34 cellular contexts compared by ENCODE assay signal in genomic region chr6:145224450-145224849, GRCh38.
DNase-seq lines count a peak whose midpoint lies in the region; ATAC-seq, FAIRE-seq and TF ChIP-seq lines count a peak whose summit lies in the region.
"Had no signal": no experiment of that assay in that cellular context is flagged by ENCODE, and none has a peak within 500 bp of the region (broad histone marks: within the 10 kb centered on the region; RNA-seq: fewer than 3 reads in every experiment).

No MANE protein-coding gene starts in this region.

- CTCF ChIA-PET in HepG2 (lab: Yijun Ruan, JAX; ENCODE audit: low intra/inter-chr PET ratio, low total read pairs) (no interaction called here), IMR-90 (lab: Yijun Ruan, JAX) (no interaction called here), K562 (lab: Yijun Ruan, JAX; ENCODE audit: low intra/inter-chr PET ratio) (no interaction called here), Caco-2 (lab: Charles Lee) (no interaction called here)

- TF ChIP-seq RAD21 in HepG2 (CRISPR knock-in tag; IDR thresholded peaks at IDR 0.05) (no peak), IMR-90 (IDR thresholded peaks at IDR 0.05; ENCODE audit: low read length) (no peak), K562 (CRISPR knock-in tag; conservative IDR thresholded peaks at IDR 0.05 in 1 of 2, IDR thresholded peaks at IDR 0.05 in 1 of 2) (no peak)

- H3K4me3 ChIP-seq in HepG2 (replicated peaks in 1 of 3; ENCODE audit: insufficient read depth in 1 of 3, low read depth in 2 of 3, low read length in 3 of 3) (no peak overlapping the region), right lobe of liver (no peak overlapping the region), IMR-90 (ENCODE audit: insufficient read depth, low read depth, low read length) (no peak overlapping the region), K562 (no peak overlapping the region), Caco-2 (ENCODE audit: low read depth, low read length) (no peak overlapping the region)
- H3K4me3 ChIP-seq: A549; BLaER1; BLaER1 treated with 17β-estradiol and CSF1 and Interleukin-3, amounts not matched to agents 10 nM and 100 nM had no signal

- H3K79me2 ChIP-seq in HepG2 (ENCODE audit: insufficient read depth, low read length) (no peaks in the 10 kb centered on the region), K562 (ENCODE audit: control insufficient read depth, insufficient read depth, low read length) (no peaks in the 10 kb centered on the region)

- no peaks in the 10 kb centered on the region for H3K36me3 Mint-ChIP-seq in Caco-2 (ENCODE audit: insufficient read depth, unreplicated experiment)
- H3K36me3 Mint-ChIP-seq: CD14-positive monocyte; CD4-positive, alpha-beta memory T cell; CD4-positive, CD25-positive, alpha-beta regulatory T cell; CD8-positive, alpha-beta memory T cell; CD8-positive, alpha-beta T cell had no signal

- H2BK15ac ChIP-seq in IMR-90 (ENCODE audit: low read depth, low read length) = no peak overlapping the region

- H3K4me2 ChIP-seq in HepG2 (ENCODE audit: low read depth, low read length) = no peak overlapping the region
- no peak overlapping the region for H3K4me2 ChIP-seq in IMR-90 (ENCODE audit: low read depth, low read length)
- H3K4me2 ChIP-seq in K562 (ENCODE audit: insufficient read depth, low read length) = no peak overlapping the region
- H3K4me2 ChIP-seq: A549; BLaER1; BLaER1 treated with 17β-estradiol and CSF1 and Interleukin-3, amounts not matched to agents 10 nM and 100 nM had no signal

- H3K27me3 ChIP-seq in HepG2 (ENCODE audit: control insufficient read depth in 1 of 2, insufficient read depth in 2 of 2, low read length in 2 of 2) (peaks cover 0 to 3% of the 10 kb centered on the region in 2 experiments; a peak in 1 of 5 replicates), right lobe of liver (no peaks in the 10 kb centered on the region), IMR-90 (ENCODE audit: control insufficient read depth, insufficient read depth, low read length) (0 out of 2 replicates have a peak, but pooled peaks cover 2% of the 10 kb centered on the region), K562 (ENCODE audit: control insufficient read depth in 2 of 2, insufficient read depth in 2 of 2, low read length in 2 of 2) (no peaks in the 10 kb centered on the region), Caco-2 (replicated peaks; ENCODE audit: control insufficient read depth, insufficient read depth, low read length) (no peaks in the 10 kb centered on the region)
- H3K27me3 ChIP-seq: BE2C; BLaER1; BLaER1 treated with 17β-estradiol and CSF1 and Interleukin-3, amounts not matched to agents 10 nM and 100 nM had no signal

- H3K9me1 ChIP-seq in IMR-90 (ENCODE audit: insufficient read depth, low read length) = no peaks in the 10 kb centered on the region; the same call in 1 of the 2 replicates
- no peaks in the 10 kb centered on the region for H3K9me1 ChIP-seq in K562 (ENCODE audit: control insufficient read depth, insufficient read depth, low read length)

- no peak overlapping the region for H3K18ac ChIP-seq in IMR-90 (ENCODE audit: low read depth, low read length)

- H3K36me3 ChIP-seq in HepG2 (replicated peaks in 1 of 2; ENCODE audit: control insufficient read depth in 1 of 2, insufficient read depth in 2 of 2, low read length in 2 of 2) (no peaks in the 10 kb centered on the region), right lobe of liver (no peaks in the 10 kb centered on the region), IMR-90 (ENCODE audit: control insufficient read depth, insufficient read depth, low read length) (no peaks in the 10 kb centered on the region), K562 (ENCODE audit: control insufficient read depth, insufficient read depth, low read length) (no peaks in the 10 kb centered on the region), Caco-2 (ENCODE audit: control insufficient read depth, insufficient read depth, low read length) (no peaks in the 10 kb centered on the region)
- H3K36me3 ChIP-seq: BE2C; BLaER1; BLaER1 treated with 17β-estradiol and CSF1 and Interleukin-3, amounts not matched to agents 10 nM and 100 nM had no signal

- BruUV-seq in HepG2 (replicated peaks; lab: Mats Ljungman, UMichigan) (no TSS peak), IMR-90 (replicated peaks; lab: Mats Ljungman, UMichigan) (no TSS peak), K562 (replicated peaks; lab: Mats Ljungman, UMichigan) (no TSS peak), Caco-2 (replicated peaks; lab: Mats Ljungman, UMichigan) (no TSS peak)

- WGBS in HepG2 (ENCODE audit: low lambda C conversion rate) = 2% methylated on average over 3 of the region's 3 CpGs
- WGBS in right lobe of liver (ENCODE audit: insufficient coverage, low coverage, low lambda C conversion rate, missing lambda C conversion rate) = 66% methylated on average over 3 of the region's 3 CpGs
- no CpG with 5 or more reads among the region's 3 CpGs for WGBS in IMR-90 (ENCODE audit: extremely low coverage in 2 of 2, insufficient read length in 1 of 2), 2 experiments
- WGBS in K562 (ENCODE audit: insufficient coverage, low coverage, missing lambda C conversion rate) = 2% methylated on average over 3 of the region's 3 CpGs

- POLR2A ChIA-PET in HepG2 (lab: Yijun Ruan, JAX) = no interaction called here
- POLR2A ChIA-PET in IMR-90 (lab: Charles Lee; ENCODE audit: unreplicated experiment) = no interaction called here
- POLR2A ChIA-PET in K562 (lab: Yijun Ruan, JAX) = interaction anchor here (0.6 kb wide), 1 partner anchor 1689 kb away, joined by 3 read pairs; no protein-coding TSS in a partner anchor
- POLR2A ChIA-PET in Caco-2 (lab: Charles Lee) = no interaction called here

- FAIRE-seq in HepG2 (lab: Jason Lieb, UNC) (no peak), K562 (lab: Jason Lieb, UNC) (no peak)
- FAIRE-seq: A204.1, A549, D721Med had no signal

- no peaks in the 10 kb centered on the region for H3K79me1 ChIP-seq in IMR-90 (ENCODE audit: low read depth in 1 of 2, low read length in 2 of 2)

- DNase-seq in HepG2 (ENCODE audit: low spot score) (no peak), right lobe of liver (no peak), IMR-90 (no peak), K562 (ENCODE audit: extremely low read depth in 1 of 4, low spot score in 3 of 4) (no peak), Caco-2 (no peak)
- DNase-seq: 8988T; ACHN; AML-193; BE2C; C1 segment of cervical spinal cord; Calu3; CD4-positive, alpha-beta T cell; CD4-positive, CD25-positive, alpha-beta regulatory T cell; CD8-positive, alpha-beta memory T cell; CD8-positive, alpha-beta T cell; COR-L47; DMS 273 treated with DMSO at 0.1 percent for 48 hours; DMS153; DMS53; DMS79; DMS79 treated with DMSO at 0.1 percent for 48 hours; DND-41; EL had no signal

- H3K9ac ChIP-seq in HepG2 (ENCODE audit: insufficient read depth, low read depth, low read length) = no peak overlapping the region
- H3K9ac ChIP-seq in IMR-90 (ENCODE audit: low read depth, low read length) = no peak overlapping the region
- no peak overlapping the region for H3K9ac ChIP-seq in K562 (ENCODE audit: insufficient read depth in 1 of 2, low read depth in 2 of 2, low read length in 2 of 2)
- H3K9ac ChIP-seq: BLaER1; BLaER1 treated with 17β-estradiol and CSF1 and Interleukin-3, amounts not matched to agents 10 nM and 100 nM had no signal

- H2BK5ac ChIP-seq in IMR-90 (ENCODE audit: low read depth, low read length, poor library complexity, severe bottlenecking) = no peak overlapping the region

- no peaks in the 10 kb centered on the region for H4K20me1 ChIP-seq in HepG2 (ENCODE audit: insufficient read depth, low read length)
- H4K20me1 ChIP-seq in IMR-90 (ENCODE audit: insufficient read depth, low read length) = no peaks in the 10 kb centered on the region
- H4K20me1 ChIP-seq in K562 (replicated peaks; ENCODE audit: control insufficient read depth, insufficient read depth, low read length) = no peaks in the 10 kb centered on the region
- H4K20me1 ChIP-seq: BLaER1; BLaER1 treated with 17β-estradiol and CSF1 and Interleukin-3, amounts not matched to agents 10 nM and 100 nM had no signal

- no peak overlapping the region for H3K23ac ChIP-seq in IMR-90 (ENCODE audit: low read depth, low read length)

- H3K9me3 Mint-ChIP-seq in Caco-2 (ENCODE audit: unreplicated experiment) = no peaks in the 10 kb centered on the region
- H3K9me3 Mint-ChIP-seq: CD4-positive, alpha-beta T cell; CD8-positive, alpha-beta memory T cell; CD8-positive, alpha-beta T cell had no signal

- dilution Hi-C loops in IMR-90 (cut with HindIII; ENCODE audit: low sequenced_read_pairs, unreplicated experiment) = no loop called here

- H3K9me3 ChIP-seq in HepG2 (ENCODE audit: low read length) (no peaks in the 10 kb centered on the region), right lobe of liver (no peaks in the 10 kb centered on the region), IMR-90 (ENCODE audit: control insufficient read depth, insufficient read depth, low read length) (no peaks in the 10 kb centered on the region), K562 (replicated peaks; ENCODE audit: control insufficient read depth, insufficient read depth, low read depth, low read length) (no peaks in the 10 kb centered on the region; the same call in 1 of the 2 replicates), Caco-2 (no peaks in the 10 kb centered on the region)
- H3K9me3 ChIP-seq: A549; BE2C; BLaER1; BLaER1 treated with 17β-estradiol and CSF1 and Interleukin-3, amounts not matched to agents 10 nM and 100 nM had no signal

- H3K4me3 Mint-ChIP-seq in Caco-2 (ENCODE audit: unreplicated experiment) = no peak overlapping the region
- H3K4me3 Mint-ChIP-seq: B cell; CD14-positive monocyte; CD4-positive, alpha-beta memory T cell; CD4-positive, alpha-beta T cell; CD4-positive, CD25-positive, alpha-beta regulatory T cell; CD8-positive, alpha-beta memory T cell; CD8-positive, alpha-beta T cell had no signal

- intact Hi-C loops in HepG2 (cut with micrococcal nuclease; ENCODE audit: unreplicated experiment) (no loop called here), right lobe of liver (cut with DNase I) (no loop called here), IMR-90 (cut with micrococcal nuclease) (no loop called here), K562 (cut with micrococcal nuclease) (no loop called here), Caco-2 (cut with micrococcal nuclease; ENCODE audit: unreplicated experiment) (no loop called here)

- H3K56ac ChIP-seq in IMR-90 (ENCODE audit: extremely low read depth, insufficient read depth, low read length) = no peak overlapping the region

- no peak overlapping the region for H3K27ac ChIP-seq in HepG2 (ENCODE audit: extremely low read length, insufficient read depth, low read length)
- no peak overlapping the region for H3K27ac ChIP-seq in right lobe of liver
- no peak overlapping the region for H3K27ac ChIP-seq in IMR-90 (ENCODE audit: insufficient read depth, low read length)
- no peak overlapping the region for H3K27ac ChIP-seq in K562 (ENCODE audit: extremely low read depth, low read depth, low read length)
- H3K27ac ChIP-seq: 22Rv1; A549; BLaER1; BLaER1 treated with 17β-estradiol and CSF1 and Interleukin-3, amounts not matched to agents 10 nM and 100 nM; C4-2B had no signal

- no peak overlapping the region for H2BK120ac ChIP-seq in IMR-90 (ENCODE audit: low read depth, low read length)

- H2AK9ac ChIP-seq in IMR-90 (replicated peaks; ENCODE audit: low read depth, low read length, poor library complexity) = no peak overlapping the region

- H2AFZ ChIP-seq in HepG2 (ENCODE audit: low read length) = no peak overlapping the region
- no peak overlapping the region for H2AFZ ChIP-seq in IMR-90 (replicated peaks; ENCODE audit: low read length, poor library complexity)
- H2AFZ ChIP-seq in K562 (ENCODE audit: low read depth, low read length) = no peak overlapping the region

- no peak overlapping the region for H3K4ac ChIP-seq in IMR-90 (ENCODE audit: low read depth, low read length)

- TF ChIP-seq CTCF in HepG2 (CRISPR knock-in tag; IDR thresholded peaks at IDR 0.05) = no peak
- TF ChIP-seq CTCF in right lobe of liver (IDR thresholded peaks at IDR 0.05) = no peak
- no peak for TF ChIP-seq CTCF in IMR-90 (conservative IDR thresholded peaks at IDR 0.05; ENCODE audit: low read depth, low read length)
- no peak for TF ChIP-seq CTCF in K562 (IDR thresholded peaks at IDR 0.05 in 2 of 3, conservative IDR thresholded peaks at IDR 0.05 in 1 of 3; ENCODE audit: insufficient read depth in 2 of 3, low read depth in 1 of 3, low read length in 3 of 3)
- TF ChIP-seq CTCF in Caco-2 (IDR thresholded peaks at IDR 0.05; ENCODE audit: insufficient read depth in 1 of 2, low read depth in 1 of 2, low read length in 1 of 2, severe bottlenecking in 1 of 2, unreplicated experiment in 1 of 2) = no peak

- no peaks in the 10 kb centered on the region for H3K4me1 ChIP-seq in HepG2 (ENCODE audit: insufficient read depth, low read length)
- no peaks in the 10 kb centered on the region for H3K4me1 ChIP-seq in right lobe of liver
- no peaks in the 10 kb centered on the region for H3K4me1 ChIP-seq in IMR-90 (ENCODE audit: control insufficient read depth, insufficient read depth, low read length)
- H3K4me1 ChIP-seq in K562 (replicated peaks in 1 of 2; ENCODE audit: control insufficient read depth in 2 of 2, insufficient read depth in 2 of 2, low read length in 2 of 2) = no peaks in the 10 kb centered on the region
- no peaks in the 10 kb centered on the region for H3K4me1 ChIP-seq in Caco-2
- H3K4me1 ChIP-seq: A549; BE2C; BLaER1; BLaER1 treated with 17β-estradiol and CSF1 and Interleukin-3, amounts not matched to agents 10 nM and 100 nM had no signal

- no peak for TF ChIP-seq POLR2A in HepG2 (IDR thresholded peaks at IDR 0.05; ENCODE audit: insufficient read depth in 1 of 2, low read depth in 2 of 2, low read length in 2 of 2)
- no peak for TF ChIP-seq POLR2A in right lobe of liver (IDR thresholded peaks at IDR 0.05)
- TF ChIP-seq POLR2A in IMR-90 (IDR thresholded peaks at IDR 0.05; ENCODE audit: low read depth, low read length) = no peak
- TF ChIP-seq POLR2A in K562 (conservative IDR thresholded peaks at IDR 0.05) = no peak

- peaks cover 6% of the 10 kb centered on the region for H3K4me1 Mint-ChIP-seq in Caco-2 (ENCODE audit: low read depth, unreplicated experiment)
- H3K4me1 Mint-ChIP-seq: B cell; CD14-positive monocyte; CD4-positive, alpha-beta memory T cell; CD4-positive, CD25-positive, alpha-beta regulatory T cell; CD8-positive, alpha-beta memory T cell had no signal

- H2AK5ac ChIP-seq in IMR-90 (ENCODE audit: low read depth, low read length) = no peak overlapping the region

- no peaks in the 10 kb centered on the region for H3K27me3 Mint-ChIP-seq in Caco-2 (ENCODE audit: insufficient read depth, unreplicated experiment)

- no peak for ATAC-seq in HepG2
- no peak for ATAC-seq in right lobe of liver
- ATAC-seq in IMR-90 (ENCODE audit: low read depth) = no peak
- ATAC-seq in K562 = no peak
- ATAC-seq in HG03571 (IDR thresholded peaks at IDR 0.05; ENCODE audit: unreplicated experiment) = no peak
- ATAC-seq: A549; CD8-positive, alpha-beta T cell had no signal

- no peak overlapping the region for H4K5ac ChIP-seq in IMR-90 (ENCODE audit: low read depth, low read length)

- no peak for TF ChIP-seq EP300 in HepG2 (IDR thresholded peaks at IDR 0.05; ENCODE audit: low read depth in 2 of 2, low read length in 2 of 2)
- no peak for TF ChIP-seq EP300 in HepG2 (CRISPR knock-in tag; IDR thresholded peaks at IDR 0.05; ENCODE audit: borderline replicate concordance)
- TF ChIP-seq EP300 in K562 (IDR thresholded peaks at IDR 0.05; ENCODE audit: low read length) = no peak

- in situ Hi-C loops in HepG2 (cut with HindIII; ENCODE audit: extremely low pct_ligation_motif_present, low pct_unique_long_range_greater_than_20kb) = loop anchor here (25.0 kb wide), 1 partner anchor 1112 kb away; no protein-coding TSS in a partner anchor
- in situ Hi-C loops in IMR-90 (cut with MboI; ENCODE audit: low sequenced_read_pairs) = loop anchor here (25.0 kb wide), 1 partner anchor 1112 kb away; no protein-coding TSS in a partner anchor
- in situ Hi-C loops in K562 (cut with MboI) = loop anchor here (25.0 kb wide), 1 partner anchor 1662 kb away; no protein-coding TSS in a partner anchor

- H4K91ac ChIP-seq in IMR-90 (ENCODE audit: insufficient read depth, low read depth, low read length) = no peak overlapping the region

- no peak overlapping the region for H3K14ac ChIP-seq in IMR-90 (replicated peaks; ENCODE audit: low read depth, low read length)

- no peak overlapping the region for H4K8ac ChIP-seq in IMR-90 (ENCODE audit: low read depth in 2 of 2, low read length in 2 of 2)

- no peak overlapping the region for H3K27ac Mint-ChIP-seq in Caco-2 (ENCODE audit: unreplicated experiment)
- H3K27ac Mint-ChIP-seq: B cell; CD14-positive monocyte; CD4-positive, alpha-beta memory T cell; CD4-positive, alpha-beta T cell; CD4-positive, CD25-positive, alpha-beta regulatory T cell; CD8-positive, alpha-beta memory T cell; CD8-positive, alpha-beta T cell had no signal

- no peak overlapping the region for H2BK20ac ChIP-seq in IMR-90 (ENCODE audit: low read depth, low read length)

Comparison
In these comparisons a context has a peak if more than half of its experiments do, and no peak if none do; other contexts are left out.
1. Of the 241 proteins assayed by ChIP-seq in both HepG2 and K562: peak only in HepG2: MAFK; only in K562: MAFG; in both: MAFF; in neither: 238.